Comparison of ENCODE assay signal across 9 cellular contexts in the genomic region with DNA sequence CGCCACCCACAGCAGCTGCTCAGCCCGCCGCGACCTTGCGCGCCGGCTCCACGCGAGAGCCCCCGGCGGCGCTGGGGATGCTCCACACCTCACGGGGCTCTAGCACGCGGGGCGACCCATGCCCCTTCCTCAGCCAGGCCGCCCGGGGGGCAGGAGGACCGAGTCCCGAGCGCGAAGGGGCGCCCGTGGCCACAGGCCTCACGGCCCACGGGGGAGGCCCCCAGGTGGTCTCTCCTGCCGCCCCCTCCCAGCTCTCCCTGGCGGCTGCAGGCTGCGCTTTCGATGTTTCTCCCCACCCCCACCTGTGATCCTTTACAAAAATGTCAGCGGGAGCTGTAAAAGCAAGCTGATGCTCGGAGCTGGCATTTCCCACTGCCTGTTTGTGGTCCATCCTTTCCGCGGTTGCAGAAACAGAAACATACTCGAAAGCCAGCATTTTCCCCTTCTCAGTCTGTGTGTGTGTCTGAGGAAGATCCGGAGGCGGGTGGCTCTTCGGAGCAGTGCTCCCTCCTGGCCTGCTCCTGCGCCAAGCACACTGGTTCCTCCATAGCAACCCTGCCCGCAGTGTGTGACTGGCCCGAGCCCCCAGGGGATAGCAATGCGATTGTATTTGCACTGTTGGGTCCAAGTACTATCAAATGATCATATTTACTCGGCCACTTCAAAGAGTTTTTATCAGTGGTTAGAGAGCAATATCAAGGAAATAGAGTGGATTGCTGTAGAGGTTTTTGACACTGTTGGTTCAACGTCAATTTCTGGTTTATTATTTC. TPM values are rescaled to one million over a fixed set of nuclear protein-coding genes. Genes with fewer than 3 reads are reported as not detected.
DNase-seq lines count a peak whose midpoint lies in the region; ATAC-seq, FAIRE-seq and TF ChIP-seq lines count a peak whose summit lies in the region.
"Had no signal": no experiment of that assay in that cellular context is flagged by ENCODE, and none has a peak within 500 bp of the region (broad histone marks: within the 10 kb centered on the region; RNA-seq: fewer than 3 reads in every experiment).

No MANE protein-coding gene starts in this region.

- H3K4me1 ChIP-seq in GM12878 (ENCODE audit: control insufficient read depth, insufficient read depth, low read length) = peaks cover 18% of the 10 kb centered on the region
- peaks cover 23 to 40% (median 33%) of the 10 kb centered on the region in 4 donors for H3K4me1 ChIP-seq in liver (ENCODE audit: control insufficient read depth in 4 of 4, insufficient read depth in 4 of 4, low read length in 3 of 4)
- peaks cover 17 to 24% of the 10 kb centered on the region in 2 donors for H3K4me1 ChIP-seq in thyroid gland

- intact Hi-C loops in GM12878 (cut with micrococcal nuclease; ENCODE audit: unreplicated experiment) (loop anchor here (1.0 to 10.0 kb wide), 5 partner anchors 118 to 1598 kb away; no protein-coding TSS in a partner anchor), thyroid gland (cut with DNase I) (loop anchor here (5.0 to 10.0 kb wide), 3 partner anchors 110 to 1338 kb away; no protein-coding TSS in a partner anchor)

- no peak for FAIRE-seq in GM12878 (lab: Jason Lieb, UNC)
- FAIRE-seq: endometrium had no signal

- H3K4me3 ChIP-seq in GM12878 (peak overlapping the region; percentile 50; the same call in 1 of the 2 replicates), liver (ENCODE audit: low read depth in 1 of 3, low read length in 3 of 3) (peak overlapping the region; percentile 21 to 70 (median 24)), thyroid gland (replicated peaks in 1 of 3) (peak overlapping the region; percentile 18 to 63 (median 33))

- no peaks in the 10 kb centered on the region for H3K36me3 ChIP-seq in GM12878 (ENCODE audit: control insufficient read depth in 2 of 2, insufficient read depth in 2 of 2, low read length in 1 of 2)
- H3K36me3 ChIP-seq in liver (ENCODE audit: control insufficient read depth in 4 of 4, insufficient read depth in 3 of 4, low read depth in 1 of 4, low read length in 3 of 4) = no peaks in the 10 kb centered on the region
- no peaks in the 10 kb centered on the region for H3K36me3 ChIP-seq in thyroid gland

- TF ChIP-seq POLR2A in GM12878 (IDR thresholded peaks at IDR 0.05; ENCODE audit: low read depth, low read length) (no peak), thyroid gland (IDR thresholded peaks at IDR 0.05) (no peak)

- in situ Hi-C loops in GM12878 (cut with MboI) = loop anchor here (5.0 to 10.0 kb wide), 2 partner anchors 1295 to 1538 kb away; no protein-coding TSS in a partner anchor

- no peak for TF ChIP-seq CTCF in GM12878 (IDR thresholded peaks at IDR 0.05 in 2 of 3, conservative IDR thresholded peaks at IDR 0.05 in 1 of 3; ENCODE audit: control insufficient read depth in 2 of 3, extremely low read depth in 1 of 3, insufficient read depth in 1 of 3, low read depth in 3 of 3, low read length in 3 of 3)
- no peak for TF ChIP-seq CTCF in liver (IDR thresholded peaks at IDR 0.05; ENCODE audit: low read depth, low read length, missing input control)
- TF ChIP-seq CTCF in thyroid gland (IDR thresholded peaks at IDR 0.05) = no peak

- CTCF ChIA-PET in GM12878 (lab: Yijun Ruan, JAX) = interaction anchor here (0.7 to 1.6 kb wide), 6 partner anchors 10 to 1288 kb away, joined by 3 to 5 read pairs (median 4); no protein-coding TSS in a partner anchor

- no TSS peak for BruUV-seq in GM12878 (replicated peaks; lab: Mats Ljungman, UMichigan)

- H3K79me2 ChIP-seq in GM12878 (ENCODE audit: control insufficient read depth, insufficient read depth, low read length) = no peaks in the 10 kb centered on the region

- H3K9me3 ChIP-seq in GM12878 (replicated peaks; ENCODE audit: control insufficient read depth, insufficient read depth, low read length) (peaks cover 2% of the 10 kb centered on the region; the same call in 1 of the 3 replicates), liver (ENCODE audit: control insufficient read depth in 4 of 4, low read length in 3 of 4) (peaks cover 0 to 6% (median 0%) of the 10 kb centered on the region in 4 donors), thyroid gland (no peaks in the 10 kb centered on the region)

- H3K4me2 ChIP-seq in GM12878 (ENCODE audit: control insufficient read depth, insufficient read depth) = peak overlapping the region; percentile 88

- peak; percentile 52 for DNase-seq in activated CD8-positive, alpha-beta memory T cell treated with anti-CD3 and anti-CD28 coated beads, Interleukin-2, amount 50 U/mL, for 48 hours
- DNase-seq in activated CD8-positive, alpha-beta memory T cell treated with anti-CD3 and anti-CD28 coated beads, Interleukin-2, amount 50 U/mL, for 4 hours = no peak
- DNase-seq in NCI-H2029 (lab: John Stamatoyannopoulos, UW) = peak; percentile 61
- DNase-seq in GM12878 (ENCODE audit: low read depth, low spot score) = no peak
- peak in 1 of 2 donors; percentile 9 for DNase-seq in thyroid gland
- DNase-seq in effector CD8-positive, alpha-beta T cell (lab: John Stamatoyannopoulos, UW) = no peak

- no peak for TF ChIP-seq EP300 in GM12878 (IDR thresholded peaks at IDR 0.05; ENCODE audit: borderline replicate concordance in 1 of 2, control insufficient read depth in 1 of 2, low read depth in 2 of 2, low read length in 2 of 2)

- H4K20me1 ChIP-seq in GM12878 (ENCODE audit: control insufficient read depth, insufficient read depth) = no peaks in the 10 kb centered on the region; the same call in 1 of the 2 replicates

- peak overlapping the region; percentile 76 for H2AFZ ChIP-seq in GM12878 (ENCODE audit: control insufficient read depth, low read depth, low read length)

- POLR2A ChIA-PET in GM12878 (lab: Charles Lee) = no interaction called here

- no peak overlapping the region for H3K27ac ChIP-seq in GM12878 (ENCODE audit: control insufficient read depth, insufficient read depth)
- no peak overlapping the region for H3K27ac ChIP-seq in liver (ENCODE audit: low read depth in 1 of 2, low read length in 2 of 2)
- H3K27ac ChIP-seq in thyroid gland = no peak overlapping the region

- H3K27me3 ChIP-seq in GM12878 (replicated peaks in 1 of 2; ENCODE audit: control insufficient read depth in 2 of 2, insufficient read depth in 2 of 2, low read length in 1 of 2) (peaks cover 12 to 26% of the 10 kb centered on the region in 2 experiments), liver (ENCODE audit: control insufficient read depth in 4 of 4, insufficient read depth in 4 of 4, low read length in 3 of 4) (no peaks in the 10 kb centered on the region), thyroid gland (no peaks in the 10 kb centered on the region)

- no peak for TF ChIP-seq RAD21 in GM12878 (IDR thresholded peaks at IDR 0.05; ENCODE audit: insufficient read depth, low read depth, low read length)
- no peak for TF ChIP-seq RAD21 in liver (IDR thresholded peaks at IDR 0.05)

- WGBS in GM12878 (ENCODE audit: insufficient coverage, insufficient replicate concordance, low lambda C conversion rate, missing lambda C conversion rate) = 4% methylated on average over 43 of the region's 44 CpGs
- WGBS in liver = 6% methylated on average over 44 of the region's 44 CpGs
- WGBS in thyroid gland, 2 donors = 13 to 19% methylated on average over 21 to 26 of the region's 44 CpGs

- ATAC-seq in GM12878 = no peak
- ATAC-seq in HG03175 (IDR thresholded peaks at IDR 0.05; ENCODE audit: unreplicated experiment) = no peak

- RAD21 ChIA-PET in GM12878 (lab: Charles Lee; ENCODE audit: unreplicated experiment) = interaction anchor here (0.6 to 1.2 kb wide), 7 partner anchors 10 to 1299 kb away, joined by 3 to 4 read pairs (median 3); no protein-coding TSS in a partner anchor

- H3K9ac ChIP-seq in GM12878 (ENCODE audit: control insufficient read depth, insufficient read depth, low read length) (no peak overlapping the region), liver (ENCODE audit: low read depth in 1 of 2, low read length in 2 of 2) (no peak overlapping the region)

- SMC1A ChIA-PET in GM12878 (lab: Charles Lee; ENCODE audit: uncharacterized antibody, unreplicated experiment) = interaction anchor here (1.2 kb wide), 2 partner anchors 224 to 846 kb away, joined by 3 read pairs; no protein-coding TSS in a partner anchor

TF ChIP-seq in GM12878, 131 proteins besides CTCF, POLR2A, EP300 and RAD21 (continues in another document):
- 0 out of 2 replicates have a peak, but pooled peaks have one; percentile 8 for TF ChIP-seq IKZF1 (conservative IDR thresholded peaks at IDR 0.05)
- TF ChIP-seq BACH1 (IDR thresholded peaks at IDR 0.05; ENCODE audit: borderline replicate concordance) = peak; percentile 58; the same call in 1 of the 2 replicates
- no peak for TF ChIP-seq ESRRA (IDR thresholded peaks at IDR 0.05; ENCODE audit: low read length)

TF ChIP-seq in liver, 16 proteins besides CTCF, POLR2A, EP300 and RAD21 (continues in another document):
- TF ChIP-seq NR2F2 (IDR thresholded peaks at IDR 0.05) (no peak), FOXA2 (IDR thresholded peaks at IDR 0.05) (no peak)

RNA-seq across cellular contexts. Expression of gene KIF26B, which starts 2.1 kb away (rescaled TPM):
- total RNA-seq in GM12878 (2013; cell fraction: nucleolus; rRNA removed) = 17.3 and 20.4 TPM in 2 replicates
- 5.9 and 7.6 TPM in 2 replicates for total RNA-seq in GM12878 (2014; rRNA removed)
- 2.4 TPM in 2 replicates for total RNA-seq in GM12878 (2014; rRNA removed; fragmentation: Illumina TruSeq; extraction: Trizol)
- total RNA-seq in GM12878 (2021) = 11.6 and 11.7 TPM in 2 replicates
- 1.5 TPM for polyA plus RNA-seq in GM12878 (2011; ENCODE audit: low read depth)
- polyA plus RNA-seq in GM12878 (2011; rRNA removed) = 0.20 and 0.83 TPM in 2 replicates
- polyA plus RNA-seq in GM12878 (2011; cell fraction: cytosol; rRNA removed) = 0.79 and 0.84 TPM in 2 replicates
- 0.90 and 1.5 TPM in 2 replicates for polyA plus RNA-seq in GM12878 (2011; cell fraction: nucleus; rRNA removed)
- polyA plus RNA-seq in GM12878 (2012) = 2.9 and 3.1 TPM in 2 replicates
- 1.6 and 3.2 TPM in 2 replicates for polyA plus RNA-seq in GM12878 (2014; fragmentation: Illumina TruSeq; extraction: Trizol)
- under 1 TPM; 0.35 to 0.42 TPM for polyA plus RNA-seq in GM12878 (2014; fragmentation: Nextera tagmentation; extraction: Ambion mirVana)
- 7.0 and 7.4 TPM in 2 replicates for polyA plus RNA-seq in GM12878 (2014; rRNA removed)
- polyA plus RNA-seq in GM12878 (2016; fragmentation: Nextera tagmentation; extraction: Ambion mirVana) = 1 to 10 TPM in 1 of 2 experiments, under 1 TPM in 1; 0.79 to 2.1 TPM
- 1.1 TPM in 2 replicates for polyA minus RNA-seq in GM12878 (2011; rRNA and poly(A)+ RNA removed)
- 0.73 and 0.80 TPM in 2 replicates for polyA minus RNA-seq in GM12878 (2011; cell fraction: cytosol; rRNA and poly(A)+ RNA removed)
- 0.36 and 0.96 TPM in 2 replicates for polyA minus RNA-seq in GM12878 (2011; cell fraction: nucleus; rRNA and poly(A)+ RNA removed)
- total RNA-seq in liver = 1 to 10 TPM in 1 of 2 donors, under 1 TPM in 1; 0.50 to 1.7 TPM
- under 1 TPM; 0.10 to 0.17 TPM for polyA plus RNA-seq in liver
- 1 to 10 TPM; 2.4 to 6.7 (median 6.1) TPM for total RNA-seq in thyroid gland

Comparison
In these comparisons a context has a peak if more than half of its experiments do, and no peak if none do; other contexts are left out.
1. DNase-seq: peak in activated CD8-positive, alpha-beta memory T cell treated with anti-CD3 and anti-CD28 coated beads, Interleukin-2, amount 50 U/mL, for 48 hours (single experiment) and NCI-H2029 (single experiment); none in activated CD8-positive, alpha-beta memory T cell treated with anti-CD3 and anti-CD28 coated beads, Interleukin-2, amount 50 U/mL, for 4 hours (single experiment), GM12878 (single experiment) and effector CD8-positive, alpha-beta T cell (single experiment).
2. Peak in every context shown above with its lines, with median percentiles within 50 percentile points of each other: H3K4me3 ChIP-seq.